16 cellular contexts compared by ENCODE assay signal in genomic region chr9:111605041-111605559, GRCh38. TPM values are rescaled to one million over a fixed set of nuclear protein-coding genes. Genes with fewer than 3 reads are reported as not detected.
DNase-seq lines count a peak whose midpoint lies in the region; ATAC-seq and TF ChIP-seq lines count a peak whose summit lies in the region.
"Had no signal": no experiment of that assay in that cellular context is flagged by ENCODE, and none has a peak within 500 bp of the region (broad histone marks: within the 10 kb centered on the region; RNA-seq: fewer than 3 reads in every experiment).

No MANE protein-coding gene starts in this region.

- TF ChIP-seq CTCF in PC-9 (conservative IDR thresholded peaks at IDR 0.05): no peak
- TF ChIP-seq CTCF in nephron (IDR thresholded peaks at IDR 0.05; ENCODE audit: unreplicated experiment in 3 of 3): no peak
- no peak for TF ChIP-seq CTCF in glutamatergic neuron (IDR thresholded peaks at IDR 0.05; ENCODE audit: partially characterized antibody, unreplicated experiment)

- no peaks in the 10 kb centered on the region for H3K9me2 ChIP-seq in PC-9 (ENCODE audit: insufficient read depth)

- BruUV-seq in PC-9 (replicated peaks; lab: Mats Ljungman, UMichigan): no TSS peak

- POLR2A ChIA-PET in PC-9 (lab: Charles Lee; ENCODE audit: unreplicated experiment): interaction anchor here (0.7 kb wide), 1 partner anchor 16 kb away, joined by 9 read pairs; no protein-coding TSS in a partner anchor
- POLR2A ChIA-PET in CD8-positive, alpha-beta memory T cell (lab: Charles Lee): interaction anchor here (0.6 kb wide), 1 partner anchor 79 kb away, joined by 3 read pairs; no protein-coding TSS in a partner anchor

- peaks cover 31% of the 10 kb centered on the region for H3F3A ChIP-seq in PC-9 (ENCODE audit: insufficient read depth, low read depth)

- no peaks in the 10 kb centered on the region for H3K36me3 Mint-ChIP-seq in nephron (ENCODE audit: low read depth)
- no peaks in the 10 kb centered on the region for H3K36me3 Mint-ChIP-seq in glutamatergic neuron (ENCODE audit: unreplicated experiment)
- no peaks in the 10 kb centered on the region for H3K36me3 Mint-ChIP-seq in CD8-positive, alpha-beta memory T cell
- H3K36me3 Mint-ChIP-seq: CD8-positive, alpha-beta T cell had no signal

- H3K4me3 ChIP-seq in PC-9: no peak overlapping the region
- no peak overlapping the region for H3K4me3 ChIP-seq in CD8-positive, alpha-beta memory T cell (ENCODE audit: low read length)
- H3K4me3 ChIP-seq: SK-N-MC had no signal

- no peaks in the 10 kb centered on the region for H3K36me3 ChIP-seq in PC-9 (ENCODE audit: low read depth)
- H3K36me3 ChIP-seq in CD8-positive, alpha-beta memory T cell (ENCODE audit: insufficient read depth, low read length): no peaks in the 10 kb centered on the region

- ATAC-seq in left colon: peak; percentile 77
- no peak for ATAC-seq in stimulated activated naive CD8-positive, alpha-beta T cell treated with anti-CD3 and anti-CD28 coated beads, Interleukin-15, amount 100 ng/mL, for 72 hours
- ATAC-seq: CD8-positive, alpha-beta T cell; Right ventricle myocardium inferior had no signal

- H3K4me1 Mint-ChIP-seq in nephron (peaks cover 19% of the 10 kb centered on the region), glutamatergic neuron (ENCODE audit: low read depth, unreplicated experiment) (peaks cover 2% of the 10 kb centered on the region)
- no peaks in the 10 kb centered on the region for H3K4me1 Mint-ChIP-seq in stimulated activated naive CD8-positive, alpha-beta T cell treated with anti-CD3 and anti-CD28 coated beads, Interleukin-15, amount 100 ng/mL, for 72 hours
- H3K4me1 Mint-ChIP-seq in CD8-positive, alpha-beta memory T cell: peaks cover 0 to 2% (median 1%) of the 10 kb centered on the region in 3 donors

- intact Hi-C loops in PC-9 (cut with micrococcal nuclease; ENCODE audit: unreplicated experiment) (no loop called here), left colon (cut with DNase I, micrococcal nuclease) (no loop called here)

- 0 out of 2 replicates have a peak, but pooled peaks cover 4% of the 10 kb centered on the region for H3K9me3 ChIP-seq in PC-9 (ENCODE audit: insufficient read depth, low read depth)
- no peaks in the 10 kb centered on the region for H3K9me3 ChIP-seq in CD8-positive, alpha-beta memory T cell (ENCODE audit: low read length)

- no peaks in the 10 kb centered on the region for H3K27me3 ChIP-seq in PC-9 (ENCODE audit: insufficient read depth, low read depth)
- H3K27me3 ChIP-seq in CD8-positive, alpha-beta memory T cell (ENCODE audit: insufficient read depth, low read length, poor library complexity, severe bottlenecking): no peaks in the 10 kb centered on the region

- H3K27ac Mint-ChIP-seq in nephron (peak overlapping the region; percentile 81 to 92 (median 90)), glutamatergic neuron (ENCODE audit: unreplicated experiment) (no peak overlapping the region)
- H3K27ac Mint-ChIP-seq in stimulated activated naive CD8-positive, alpha-beta T cell treated with anti-CD3 and anti-CD28 coated beads, Interleukin-15, amount 100 ng/mL, for 72 hours: no peak overlapping the region
- peak overlapping the region in 1 of 8 donors; percentile 64 for H3K27ac Mint-ChIP-seq in CD8-positive, alpha-beta memory T cell
- H3K27ac Mint-ChIP-seq: CD8-positive, alpha-beta T cell had no signal

- H3K79me2 ChIP-seq in PC-9 (ENCODE audit: low read depth): peaks cover 7% of the 10 kb centered on the region

- no peaks in the 10 kb centered on the region for H4K20me1 ChIP-seq in PC-9 (ENCODE audit: insufficient read depth)

- H3K27me3 Mint-ChIP-seq in nephron (ENCODE audit: low read depth) (no peaks in the 10 kb centered on the region), glutamatergic neuron (ENCODE audit: unreplicated experiment) (peaks cover 2% of the 10 kb centered on the region)
- H3K27me3 Mint-ChIP-seq in stimulated activated naive CD8-positive, alpha-beta T cell treated with anti-CD3 and anti-CD28 coated beads, Interleukin-15, amount 100 ng/mL, for 72 hours: peaks cover 48% of the 10 kb centered on the region
- peaks cover 24 to 49% of the 10 kb centered on the region in 2 donors for H3K27me3 Mint-ChIP-seq in CD8-positive, alpha-beta memory T cell

- peak overlapping the region; percentile 25; the same call in 1 of the 2 replicates for H2AFZ ChIP-seq in PC-9

- DNase-seq in PC-9: no peak
- peak in 1 of 2 donors; percentile 16 for DNase-seq in left colon
- DNase-seq in stimulated activated naive CD8-positive, alpha-beta T cell treated with anti-CD3 and anti-CD28 coated beads, Interleukin-15, amount 100 ng/mL, for 72 hours: no peak
- no peak for DNase-seq in glutamatergic neuron
- no peak for DNase-seq in CD8-positive, alpha-beta memory T cell
- DNase-seq in activated T-cell treated with anti-CD3 and anti-CD28 coated beads, Interleukin-2, amount 50 U/mL, for 1 hour: no peak
- DNase-seq: CD8-positive, alpha-beta T cell; KG1; NCI-H1417 treated with DMSO at 0.1 percent for 48 hours; NCI-H2029; NCI-H2171 treated with DMSO at 0.1 percent for 48 hours; NCI-H446 treated with DMSO at 0.1 percent for 48 hours; NCI-H748 treated with DMSO at 0.1 percent for 48 hours had no signal

- H3K9me3 Mint-ChIP-seq in nephron (no peaks in the 10 kb centered on the region), glutamatergic neuron (ENCODE audit: unreplicated experiment) (peaks cover under 1% of the 10 kb centered on the region)
- H3K9me3 Mint-ChIP-seq in stimulated activated naive CD8-positive, alpha-beta T cell treated with anti-CD3 and anti-CD28 coated beads, Interleukin-15, amount 100 ng/mL, for 72 hours: no peaks in the 10 kb centered on the region
- H3K9me3 Mint-ChIP-seq in CD8-positive, alpha-beta memory T cell: no peaks in the 10 kb centered on the region
- H3K9me3 Mint-ChIP-seq: CD8-positive, alpha-beta T cell had no signal

- H3K4me3 Mint-ChIP-seq in nephron (peak overlapping the region in 2 of 3 experiments; percentile 8 to 13), glutamatergic neuron (ENCODE audit: unreplicated experiment) (no peak overlapping the region)
- no peak overlapping the region for H3K4me3 Mint-ChIP-seq in stimulated activated naive CD8-positive, alpha-beta T cell treated with anti-CD3 and anti-CD28 coated beads, Interleukin-15, amount 100 ng/mL, for 72 hours
- no peak overlapping the region for H3K4me3 Mint-ChIP-seq in CD8-positive, alpha-beta memory T cell
- H3K4me3 Mint-ChIP-seq: CD8-positive, alpha-beta T cell had no signal

- no peak overlapping the region for H3K4me2 ChIP-seq in PC-9

- CTCF ChIA-PET in PC-9 (lab: Charles Lee): no interaction called here
- CTCF ChIA-PET in CD8-positive, alpha-beta memory T cell (lab: Charles Lee): no interaction called here

- peaks cover 43% of the 10 kb centered on the region for H3K4me1 ChIP-seq in PC-9 (replicated peaks; ENCODE audit: insufficient read depth)
- no peaks in the 10 kb centered on the region for H3K4me1 ChIP-seq in CD8-positive, alpha-beta memory T cell (ENCODE audit: insufficient read depth, low read length)

- H3K27ac ChIP-seq in PC-9: no peak overlapping the region
- H3K27ac ChIP-seq in CD8-positive, alpha-beta memory T cell (ENCODE audit: low read depth, low read length): no peak overlapping the region
- H3K27ac ChIP-seq: SK-N-MC had no signal

RNA-seq across cellular contexts. Expression of gene PTGR1, which starts 5.7 kb away (rescaled TPM):
- total RNA-seq in PC-9 (2021) (611 and 635 TPM in 2 replicates), left colon (10 to 100 TPM; 44.8 to 49.2 TPM), glutamatergic neuron (ENCODE audit: unreplicated experiment) (23.4 TPM)
- under 1 TPM; 0.62 to 0.96 TPM for total RNA-seq in CD8-positive, alpha-beta memory T cell
- polyA plus RNA-seq in CD8-positive, alpha-beta memory T cell: not detected
- total RNA-seq: CD8-positive, alpha-beta T cell had no signal

RNA-seq across cellular contexts. Expression of gene DNAJC25, which starts 26.0 kb away (rescaled TPM):
- total RNA-seq in PC-9 (2021) (7.3 and 7.9 TPM in 2 replicates), left colon (1 to 10 TPM; 6.9 to 8.7 TPM), glutamatergic neuron (ENCODE audit: unreplicated experiment) (7.4 TPM)
- 1 to 10 TPM; 5.7 to 6.0 TPM for total RNA-seq in CD8-positive, alpha-beta memory T cell
- 2.0 TPM for polyA plus RNA-seq in CD8-positive, alpha-beta memory T cell

RNA-seq across cellular contexts. Expression of gene GNG10, which starts 56.3 kb away (rescaled TPM):
- 70.8 and 76.9 TPM in 2 replicates for total RNA-seq in PC-9 (2021)
- total RNA-seq in left colon: 10 to 100 TPM; 17.7 to 25.8 TPM
- total RNA-seq in glutamatergic neuron (ENCODE audit: unreplicated experiment): 17.1 TPM
- total RNA-seq in CD8-positive, alpha-beta memory T cell: 10 to 100 TPM; 21.9 to 25.1 TPM
- polyA plus RNA-seq in CD8-positive, alpha-beta memory T cell: 22.9 TPM

Comparison
In these comparisons a context has a peak if more than half of its experiments do, and no peak if none do; other contexts are left out.
1. H3K27ac Mint-ChIP-seq: peak in nephron (3 of 3); none in stimulated activated naive CD8-positive, alpha-beta T cell treated with anti-CD3 and anti-CD28 coated beads, Interleukin-15, amount 100 ng/mL, for 72 hours (0 of 2) and glutamatergic neuron (single experiment).
2. H3K4me3 Mint-ChIP-seq: peak in nephron (2 of 3); none in stimulated activated naive CD8-positive, alpha-beta T cell treated with anti-CD3 and anti-CD28 coated beads, Interleukin-15, amount 100 ng/mL, for 72 hours (0 of 2), glutamatergic neuron (single experiment) and CD8-positive, alpha-beta memory T cell (0 of 7).
3. RNA of gene PTGR1, which starts 5.7 kb away (total RNA-seq): 611 to 635 TPM in PC-9; 44.8 to 49.2 TPM in left colon, 23.4 TPM in glutamatergic neuron (single experiment) and 0.62 to 0.96 TPM in CD8-positive, alpha-beta memory T cell; every median in the first group is over 10 times any median in the second.